Comparison of ENCODE assay signal across 24 cellular contexts in the genomic region with DNA sequence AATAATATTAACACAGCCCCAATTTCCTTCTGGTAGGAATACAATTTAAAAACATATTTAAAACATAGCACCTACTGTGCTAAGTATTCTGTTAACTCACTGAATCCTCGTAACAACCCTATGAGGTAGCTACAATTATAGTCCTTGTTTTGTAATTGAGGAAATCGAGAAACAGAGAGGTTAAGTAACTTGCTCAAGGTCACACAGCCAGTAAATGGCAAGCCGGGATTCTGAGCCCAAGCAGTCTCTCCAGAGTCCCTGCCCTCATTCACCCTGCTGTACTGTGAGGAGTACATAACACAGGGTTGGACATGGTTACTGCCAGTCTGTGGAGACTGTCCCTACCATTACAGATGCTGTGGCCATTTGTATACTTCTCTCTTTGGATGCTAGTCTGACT.
"Had no signal": no experiment of that assay in that cellular context is flagged by ENCODE, and none has a peak within 500 bp of the region (broad histone marks: within the 10 kb centered on the region; RNA-seq: fewer than 3 reads in every experiment).

No MANE protein-coding gene starts in this region.

- H3K4me1 Mint-ChIP-seq: immature natural killer cell, mesothelial cell of epicardium had no signal

- FAIRE-seq: colon, endothelial cell of umbilical vein, frontal cortex, islet of Langerhans, keratinocyte had no signal

- H3K9me3 Mint-ChIP-seq: immature natural killer cell had no signal

- H3K4me2 ChIP-seq: hepatocyte had no signal

- H3K9me3 ChIP-seq: esophagus muscularis mucosa, gastroesophageal sphincter, heart left ventricle, left lung, lower lobe of right lung, mucosa of descending colon had no signal

- H3K27me3 ChIP-seq: dorsolateral prefrontal cortex, esophagus muscularis mucosa, foreskin keratinocyte, gastroesophageal sphincter, heart left ventricle, hepatocyte, left lung had no signal

- ATAC-seq: foreskin keratinocyte, gastroesophageal sphincter, heart left ventricle, left cardiac atrium, left lung, left ventricle myocardium superior, lower lobe of right lung, mucosa of descending colon had no signal

- H3K27ac Mint-ChIP-seq: immature natural killer cell, mesothelial cell of epicardium had no signal

- DNase-seq: dermis blood vessel endothelial cell; dorsolateral prefrontal cortex; effector CD4-positive, alpha-beta T cell; effector memory CD4-positive, alpha-beta T cell; foreskin keratinocyte; heart left ventricle; hypothalamus; immature natural killer cell; left cardiac atrium; left lung; left ventricle myocardium superior; lower lobe of right lung; mesenchymal stem cell; mucosa of descending colon had no signal

- H3K79me2 ChIP-seq: hepatocyte had no signal

- H3K27ac ChIP-seq: coronary artery, dorsolateral prefrontal cortex, esophagus muscularis mucosa, foreskin keratinocyte, gastroesophageal sphincter, heart left ventricle, hepatocyte, left lung, lower lobe of right lung had no signal

- H3K4me3 Mint-ChIP-seq: immature natural killer cell, mesothelial cell of epicardium had no signal

- H3K4me3 ChIP-seq: coronary artery, dorsolateral prefrontal cortex, esophagus muscularis mucosa, gastroesophageal sphincter, heart left ventricle, hepatocyte, left lung, lower lobe of right lung, mucosa of descending colon had no signal

- H3K4me1 ChIP-seq: esophagus muscularis mucosa, gastroesophageal sphincter, left lung, lower lobe of right lung had no signal

- H2AFZ ChIP-seq: hepatocyte had no signal
